Comparison of ENCODE assay signal across 19 cellular contexts in genomic region chr18:41576643-41577042, GRCh38.
"Had no signal": no experiment of that assay in that cellular context is flagged by ENCODE, and none has a peak within 500 bp of the region (broad histone marks: within the 10 kb centered on the region; RNA-seq: fewer than 3 reads in every experiment).

No MANE protein-coding gene starts in this region.

- DNase-seq: activated CD4-positive, alpha-beta T cell treated with anti-CD3 and anti-CD28 coated beads for 36 hours; activated CD4-positive, alpha-beta T cell treated with anti-CD3 and anti-CD28 coated beads, Interleukin-2, amount 50 U/mL, for 48 hours; activated gamma-delta T cell treated with Interleukin-2 at 50 U/mL for 16 hours; activated T-cell treated with anti-CD3 and anti-CD28 coated beads for 4 hours; effector memory CD4-positive, alpha-beta T cell; esophagus squamous epithelium; left cardiac atrium; lower lobe of right lung; ovary; psoas muscle; right cardiac atrium; stimulated activated CD4-positive, alpha-beta T cell treated with anti-CD3 and anti-CD28 coated beads, Interleukin-2, amount 100 ng/mL, for 24 hours; stimulated activated naive CD8-positive, alpha-beta T cell treated with anti-CD3 and anti-CD28 coated beads, Interleukin-15, Interleukin-2, amounts not matched to agents 100 U/mL and 50 U/mL, for 24 hours; substantia nigra; T-helper 2 cell; tibial artery had no signal

- H3K4me3 Mint-ChIP-seq: activated CD4-positive, alpha-beta T cell treated with anti-CD3 and anti-CD28 coated beads for 36 hours; activated naive CD8-positive, alpha-beta T cell; activated T-helper 1 cell treated with anti-CD3 and anti-CD28 coated beads, Interleukin-12 subunit alpha, Interleukin-12 subunit beta, Interleukin-2, Interleukin-4 antibody, amounts not matched to agents 30 ng/mL and 10 ng/mL and 1 ng/mL, durations not matched to agents 14 hours and 24 hours and 36 hours; dendritic cell treated with granulocyte-macrophage colony-stimulating factor and Interleukin-4, amounts not matched to agents 40 ng/mL and 50 ng/mL, for 4 days had no signal

- H3K27ac ChIP-seq: esophagus squamous epithelium, lower lobe of right lung, ovary, psoas muscle, tibial artery had no signal

- H3K4me1 ChIP-seq: esophagus squamous epithelium, lower lobe of right lung, psoas muscle, tibial artery had no signal

- ATAC-seq: activated CD4-positive, alpha-beta T cell treated with anti-CD3 and anti-CD28 coated beads for 36 hours; left cardiac atrium; lower lobe of right lung; psoas muscle; right cardiac atrium; stimulated activated naive CD8-positive, alpha-beta T cell treated with anti-CD3 and anti-CD28 coated beads, Interleukin-15, Interleukin-2, amounts not matched to agents 100 U/mL and 50 U/mL, for 24 hours had no signal

- H3K4me3 ChIP-seq: esophagus squamous epithelium, lower lobe of right lung, ovary, psoas muscle, tibial artery had no signal

- H3K4me1 Mint-ChIP-seq: activated CD4-positive, alpha-beta T cell treated with anti-CD3 and anti-CD28 coated beads for 36 hours had no signal

- H3K9me3 ChIP-seq: esophagus squamous epithelium, lower lobe of right lung, ovary, psoas muscle, tibial artery had no signal

- H3K27me3 ChIP-seq: esophagus squamous epithelium, ovary, tibial artery had no signal

- H3K36me3 ChIP-seq: esophagus squamous epithelium, lower lobe of right lung, ovary, tibial artery had no signal

- H3K27ac Mint-ChIP-seq: activated CD4-positive, alpha-beta T cell treated with anti-CD3 and anti-CD28 coated beads for 36 hours; activated naive CD8-positive, alpha-beta T cell; activated T-helper 1 cell treated with anti-CD3 and anti-CD28 coated beads, Interleukin-12 subunit alpha, Interleukin-12 subunit beta, Interleukin-2, Interleukin-4 antibody, amounts not matched to agents 30 ng/mL and 10 ng/mL and 1 ng/mL, durations not matched to agents 14 hours and 24 hours and 36 hours; dendritic cell treated with granulocyte-macrophage colony-stimulating factor and Interleukin-4, amounts not matched to agents 40 ng/mL and 50 ng/mL, for 4 days had no signal

- H3K9me3 Mint-ChIP-seq: activated T-helper 1 cell treated with anti-CD3 and anti-CD28 coated beads, Interleukin-12 subunit alpha, Interleukin-12 subunit beta, Interleukin-2, Interleukin-4 antibody, amounts not matched to agents 30 ng/mL and 10 ng/mL and 1 ng/mL, durations not matched to agents 14 hours and 24 hours and 36 hours had no signal

- H3K27me3 Mint-ChIP-seq: activated CD4-positive, alpha-beta T cell treated with anti-CD3 and anti-CD28 coated beads for 36 hours; activated naive CD8-positive, alpha-beta T cell; dendritic cell treated with granulocyte-macrophage colony-stimulating factor and Interleukin-4, amounts not matched to agents 40 ng/mL and 50 ng/mL, for 4 days had no signal

- H3K36me3 Mint-ChIP-seq: activated naive CD8-positive, alpha-beta T cell had no signal
